Comparison of ENCODE assay signal across 8 cellular contexts in genomic region chr14:23320584-23321571, GRCh38. TPM values are rescaled to one million over a fixed set of nuclear protein-coding genes. Genes with fewer than 3 reads are reported as not detected.
DNase-seq lines count a peak whose midpoint lies in the region; ATAC-seq and TF ChIP-seq lines count a peak whose summit lies in the region.

TSS of gene PABPN1 (plus strand) at chr14:23321457. CDS start at chr14:23321470, 13 bp downstream.

- DNase-seq in DMS153 treated with DMSO at 0.1 percent for 48 hours (lab: John Stamatoyannopoulos, UW; ENCODE audit: unreplicated experiment) (peak; percentile 99), KBM-7 (peak; percentile 100), epithelial cell of proximal tubule (ENCODE audit: low read depth) (peak; percentile 99), mucosa of gallbladder (ENCODE audit: low spot score) (peak; percentile 100)
- DNase-seq in activated T-cell treated with anti-CD3 and anti-CD28 coated beads, Interleukin-2, amount 50 U/mL, for 24 hours: peak; percentile 95
- DNase-seq in stimulated activated CD8-positive, alpha-beta memory T cell treated with anti-CD3 and anti-CD28 coated beads, Interleukin-4, amount 100 ng/mL, for 4 hours (ENCODE audit: low read depth in 2 of 2, low spot score in 1 of 2): peak; percentile 92 to 95

- in situ Hi-C loops in KBM-7 (cut with MboI; ENCODE audit: low pct_unique_long_range_greater_than_20kb, low sequenced_read_pairs): no loop called here

- H3K36me3 Mint-ChIP-seq in activated T-cell treated with anti-CD3 and anti-CD28 coated beads, Interleukin-2, amount 50 U/mL, for 24 hours (ENCODE audit: low read depth): peaks cover 49% of the 10 kb centered on the region

- peak within 1 kb of the TSS; percentile 98 for H3K27ac Mint-ChIP-seq in activated T-cell treated with anti-CD3 and anti-CD28 coated beads, Interleukin-2, amount 50 U/mL, for 24 hours

- TF ChIP-seq CTCF in epithelial cell of proximal tubule (conservative IDR thresholded peaks at IDR 0.05; ENCODE audit: low read depth, low read length): no peak

- H3K4me3 ChIP-seq in epithelial cell of proximal tubule (ENCODE audit: low read depth, low read length): peak within 1 kb of the TSS; percentile 97

- H3K4me3 Mint-ChIP-seq in activated T-cell treated with anti-CD3 and anti-CD28 coated beads, Interleukin-2, amount 50 U/mL, for 24 hours: peak within 1 kb of the TSS; percentile 94

- H3K9me3 Mint-ChIP-seq in activated T-cell treated with anti-CD3 and anti-CD28 coated beads, Interleukin-2, amount 50 U/mL, for 24 hours: no peaks in the 10 kb centered on the region

- peak; percentile 83 for ATAC-seq in GM21717 (IDR thresholded peaks at IDR 0.05; ENCODE audit: unreplicated experiment)

- no peaks in the 10 kb centered on the region for H3K27me3 Mint-ChIP-seq in activated T-cell treated with anti-CD3 and anti-CD28 coated beads, Interleukin-2, amount 50 U/mL, for 24 hours

- H3K4me1 Mint-ChIP-seq in activated T-cell treated with anti-CD3 and anti-CD28 coated beads, Interleukin-2, amount 50 U/mL, for 24 hours (ENCODE audit: low read depth): peaks cover 32% of the 10 kb centered on the region

TF ChIP-seq in PFSK-1, 5 proteins besides CTCF, POLR2A, EP300 and RAD21:
- peak; percentile 15 for TF ChIP-seq FOXP2 (optimal IDR thresholded peaks at IDR 0.05; ENCODE audit: borderline replicate concordance, extremely low read depth, extremely low read length, insufficient read depth)
- peak; percentile 54; the same call in 1 of the 2 replicates for TF ChIP-seq POLR2AphosphoS5 (IDR thresholded peaks at IDR 0.05; ENCODE audit: low read depth, low read length)
- no peak; the same call in 1 of the 2 replicates for TF ChIP-seq SIN3A (IDR thresholded peaks at IDR 0.05; ENCODE audit: borderline replicate concordance, insufficient read depth, low read length)
- no peak for TF ChIP-seq REST (IDR thresholded peaks at IDR 0.05; ENCODE audit: insufficient read depth in 1 of 2, low read depth in 2 of 2, low read length in 2 of 2)

RNA-seq across cellular contexts. Expression of gene PABPN1, which starts in this region (rescaled TPM):
- polyA plus RNA-seq in PFSK-1 (2012; ENCODE audit: insufficient read length, low read depth): 75.5 TPM
- 62.2 and 79.9 TPM in 2 replicates for total RNA-seq in epithelial cell of proximal tubule
- 186 TPM for total RNA-seq in mucosa of gallbladder

Comparison
In these comparisons a context has a peak if more than half of its experiments do, and no peak if none do; other contexts are left out.
1. Peak in every context shown above with its lines: DNase-seq, ATAC-seq and H3K4me3 ChIP-seq.